In genomic region chr15:89400121-89400996, GRCh38 we compare ENCODE assay signal across 9 cellular contexts.
A peak's percentile ranks its signal among the peaks of the same experiment; 100 is the strongest.
DNase-seq lines count a peak whose midpoint lies in the region; ATAC-seq and TF ChIP-seq lines count a peak whose summit lies in the region.
"Had no signal": no experiment of that assay in that cellular context is flagged by ENCODE, and none has a peak within 500 bp of the region (broad histone marks: within the 10 kb centered on the region; RNA-seq: fewer than 3 reads in every experiment).

No MANE protein-coding gene starts in this region.

- no peaks in the 10 kb centered on the region for H3K9me3 ChIP-seq in MG63
- no peaks in the 10 kb centered on the region for H3K9me3 ChIP-seq in stomach

- TF ChIP-seq EP300 in stomach (IDR thresholded peaks at IDR 0.05), result no peak

- H3K4me3 ChIP-seq in MG63 (peak overlapping the region; percentile 48), stomach (peak overlapping the region; percentile 29 to 47 (median 39)), brain microvascular endothelial cell (ENCODE audit: low read depth, low read length) (no peak overlapping the region)

- no peaks in the 10 kb centered on the region for H3K36me3 ChIP-seq in MG63
- no peaks in the 10 kb centered on the region for H3K36me3 ChIP-seq in stomach
- H3K36me3 ChIP-seq in brain microvascular endothelial cell (replicated peaks), result no peaks in the 10 kb centered on the region

- H3K4me1 Mint-ChIP-seq in brain, result peaks cover 87% of the 10 kb centered on the region

- H3K4me3 Mint-ChIP-seq in brain, result peak overlapping the region; percentile 84 to 95 (median 92)
- H3K4me3 Mint-ChIP-seq: neural crest cell had no signal

- H3K27ac Mint-ChIP-seq in brain, result peak overlapping the region; percentile 90 to 99 (median 96)

- intact Hi-C loops in left cardiac atrium (cut with DNase I), result no loop called here
- intact Hi-C loops in cardiac septum (cut with DNase I), result no loop called here
- intact Hi-C loops in stomach (cut with DNase I; ENCODE audit: low total_unique reads), result no loop called here

- 5 to 15% (median 8%) methylated on average over 28 to 57 of the region's 58 CpGs for WGBS in stomach, 5 donors

- peak; percentile 7 to 24 for ATAC-seq in left cardiac atrium

- in situ Hi-C loops in brain microvascular endothelial cell (cut with HindIII; ENCODE audit: low pct_ligation_motif_present, low sequenced_read_pairs), result no loop called here

- no peak for DNase-seq in left cardiac atrium
- no peak for DNase-seq in cardiac septum (ENCODE audit: low spot score)
- DNase-seq in MG63, result peak; percentile 51
- no peak for DNase-seq in stomach
- DNase-seq in KG1 (lab: John Stamatoyannopoulos, UW), result no peak
- no peak for DNase-seq in HK-2 (ENCODE audit: unreplicated experiment)
- no peak for DNase-seq in brain microvascular endothelial cell

- H3K27ac ChIP-seq in stomach (no peak overlapping the region), brain microvascular endothelial cell (no peak overlapping the region)

- H3K36me3 Mint-ChIP-seq in brain, result peaks cover 8% of the 10 kb centered on the region

- peaks cover 14 to 27% (median 16%) of the 10 kb centered on the region in 4 donors for H3K4me1 ChIP-seq in stomach

- H3K27me3 ChIP-seq in MG63 (no peaks in the 10 kb centered on the region), stomach (peaks cover 15 to 100% (median 88%) of the 10 kb centered on the region in 3 donors), brain microvascular endothelial cell (replicated peaks) (peaks cover 64% of the 10 kb centered on the region)

- H3K27me3 Mint-ChIP-seq in brain, result peaks cover 25% of the 10 kb centered on the region

- TF ChIP-seq POLR2A in stomach (IDR thresholded peaks at IDR 0.05), result no peak

- TF ChIP-seq CTCF in brain (conservative IDR thresholded peaks at IDR 0.05) (peak in 1 of 2 experiments; percentile 3), stomach (IDR thresholded peaks at IDR 0.05) (no peak), brain microvascular endothelial cell (IDR thresholded peaks at IDR 0.05; ENCODE audit: low read depth, low read length, missing control alignments) (no peak)

- peaks cover 0 to 9% (median 0%) of the 10 kb centered on the region in 5 experiments for H3K9me3 Mint-ChIP-seq in brain
- H3K9me3 Mint-ChIP-seq: neural crest cell had no signal
